6 cellular contexts compared by ENCODE assay signal in genomic region chr6:30741789-30742315, GRCh38. TPM values are rescaled to one million over a fixed set of nuclear protein-coding genes. Genes with fewer than 3 reads are reported as not detected.
DNase-seq lines count a peak whose midpoint lies in the region; ATAC-seq and TF ChIP-seq lines count a peak whose summit lies in the region.

No MANE protein-coding gene starts in this region.

- H3K4me1 Mint-ChIP-seq in activated T-cell treated with anti-CD3 and anti-CD28 coated beads, Interleukin-2, amount 50 U/mL, for 4 hours (ENCODE audit: low read depth) = peaks cover 69% of the 10 kb centered on the region

- no peaks in the 10 kb centered on the region for H3K27me3 Mint-ChIP-seq in activated T-cell treated with anti-CD3 and anti-CD28 coated beads, Interleukin-2, amount 50 U/mL, for 4 hours (ENCODE audit: low read depth)

- H3K36me3 ChIP-seq in lower lobe of right lung = peaks cover 45% of the 10 kb centered on the region

- no peaks in the 10 kb centered on the region for H3K27me3 ChIP-seq in lower lobe of right lung (ENCODE audit: low read depth)

- peak; percentile 34 for DNase-seq in activated T-cell treated with anti-CD3 and anti-CD28 coated beads, Interleukin-2, amount 50 U/mL, for 4 hours
- DNase-seq in lower lobe of right lung (no peak), GM10248 (ENCODE audit: extremely low spot score) (no peak), D341Med (ENCODE audit: low spot score) (no peak)

- intact Hi-C loops in lower lobe of right lung (cut with DNase I) = no loop called here

- peaks cover 59% of the 10 kb centered on the region for H3K4me1 ChIP-seq in lower lobe of right lung

- peak overlapping the region; percentile 98 for H3K4me3 Mint-ChIP-seq in activated T-cell treated with anti-CD3 and anti-CD28 coated beads, Interleukin-2, amount 50 U/mL, for 4 hours

- CTCF ChIA-PET in GM10248 (lab: Yijun Ruan, JAX) = interaction anchor here (0.9 to 1.5 kb wide), 4 partner anchors 11 to 200 kb away, joined by 3 to 6 read pairs (median 4); no protein-coding TSS in a partner anchor

- ATAC-seq in activated T-cell treated with anti-CD3 and anti-CD28 coated beads, Interleukin-2, amount 50 U/mL, for 4 hours = peak; percentile 1 to 4
- ATAC-seq in lower lobe of right lung (peak; percentile 45 to 47), GM19467 (IDR thresholded peaks at IDR 0.05; ENCODE audit: unreplicated experiment) (no peak)

- H3K9me3 Mint-ChIP-seq in activated T-cell treated with anti-CD3 and anti-CD28 coated beads, Interleukin-2, amount 50 U/mL, for 4 hours = no peaks in the 10 kb centered on the region

- no peak for TF ChIP-seq CTCF in GM12875 (IDR thresholded peaks at IDR 0.05; ENCODE audit: borderline replicate concordance, insufficient read depth, low read depth, low read length)
- TF ChIP-seq CTCF in lower lobe of right lung (IDR thresholded peaks at IDR 0.05) = no peak
- no peak for TF ChIP-seq CTCF in GM10248 (IDR thresholded peaks at IDR 0.05; ENCODE audit: control extremely low read depth, extremely low read depth, low read depth, missing control alignments)

- H3K36me3 Mint-ChIP-seq in activated T-cell treated with anti-CD3 and anti-CD28 coated beads, Interleukin-2, amount 50 U/mL, for 4 hours (ENCODE audit: insufficient read depth) = peaks cover 36% of the 10 kb centered on the region

- POLR2A ChIA-PET in GM10248 (lab: Yijun Ruan, JAX) = interaction anchor here (0.7 kb wide), 1 partner anchor 11 kb away, joined by 3 read pairs; no protein-coding TSS in a partner anchor

- no peaks in the 10 kb centered on the region for H3K9me3 ChIP-seq in lower lobe of right lung

- peak overlapping the region; percentile 94 for H3K27ac ChIP-seq in lower lobe of right lung

- H3K4me3 ChIP-seq in GM12875 (ENCODE audit: low read depth, low read length) = peak overlapping the region; percentile 60
- H3K4me3 ChIP-seq in lower lobe of right lung = peak overlapping the region; percentile 95

RNA-seq across cellular contexts. Expression of gene FLOT1, which starts 0.6 kb away (rescaled TPM):
- total RNA-seq in activated T-cell treated with anti-CD3 and anti-CD28 coated beads, Interleukin-2, amount 50 U/mL, for 4 hours = 10 to 100 TPM; 93.0 to 98.1 (median 95.0) TPM
- 151 TPM for total RNA-seq in lower lobe of right lung

RNA-seq across cellular contexts. Expression of gene IER3, which starts 2.5 kb away (rescaled TPM):
- total RNA-seq in activated T-cell treated with anti-CD3 and anti-CD28 coated beads, Interleukin-2, amount 50 U/mL, for 4 hours = 100 to 1,000 TPM; 519 to 552 (median 531) TPM
- total RNA-seq in lower lobe of right lung = 18.0 TPM

RNA-seq across cellular contexts. Expression of gene TUBB, which starts 21.7 kb away (rescaled TPM):
- 1,000 to 10,000 TPM; 1,153 to 1,485 (median 1,301) TPM for total RNA-seq in activated T-cell treated with anti-CD3 and anti-CD28 coated beads, Interleukin-2, amount 50 U/mL, for 4 hours
- total RNA-seq in lower lobe of right lung = 292 TPM

RNA-seq across cellular contexts. Expression of gene MDC1, which starts 24.8 kb away (rescaled TPM):
- 10 to 100 TPM; 65.4 to 69.5 (median 65.8) TPM for total RNA-seq in activated T-cell treated with anti-CD3 and anti-CD28 coated beads, Interleukin-2, amount 50 U/mL, for 4 hours
- 24.5 TPM for total RNA-seq in lower lobe of right lung

RNA-seq across cellular contexts. Expression of gene NRM, which starts 51.1 kb away (rescaled TPM):
- 10 to 100 TPM in 2 of 3 donors, 1 to 10 TPM in 1; 9.7 to 10.5 (median 10.2) TPM for total RNA-seq in activated T-cell treated with anti-CD3 and anti-CD28 coated beads, Interleukin-2, amount 50 U/mL, for 4 hours
- 10.0 TPM for total RNA-seq in lower lobe of right lung

Comparison
In these comparisons a context has a peak if more than half of its experiments do, and no peak if none do; other contexts are left out.
1. RNA of gene IER3, which starts 2.5 kb away (total RNA-seq): 519 to 552 TPM in activated T-cell treated with anti-CD3 and anti-CD28 coated beads, Interleukin-2, amount 50 U/mL, for 4 hours; 18.0 TPM in lower lobe of right lung (single experiment); every median in the first group is over 10 times any median in the second.